ENCODE assay signal across 8 cellular contexts in the genomic region with DNA sequence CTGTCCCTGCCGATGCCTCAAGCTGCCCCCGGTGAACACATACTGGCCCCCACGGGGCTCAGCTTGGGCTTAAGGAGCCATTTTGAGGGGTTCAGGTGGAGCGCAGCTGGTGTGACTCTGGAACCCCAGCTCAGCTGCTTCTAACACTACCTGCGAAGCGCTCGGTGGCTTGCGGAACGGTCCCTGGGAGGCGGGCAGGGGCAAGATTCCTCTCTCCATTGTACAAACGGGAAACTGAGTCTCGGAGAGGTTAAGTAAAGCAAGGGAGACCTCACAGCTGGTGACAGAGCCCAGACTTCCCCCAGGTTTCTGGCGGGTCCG. TPM values are rescaled to one million over a fixed set of nuclear protein-coding genes. Genes with fewer than 3 reads are reported as not detected.
DNase-seq lines count a peak whose midpoint lies in the region; ATAC-seq and TF ChIP-seq lines count a peak whose summit lies in the region.

No MANE protein-coding gene starts in this region.

- no peaks in the 10 kb centered on the region for H3K9me3 ChIP-seq in HUES48 (ENCODE audit: control insufficient read depth, insufficient read depth, low read length)

- no peaks in the 10 kb centered on the region for H3K27me3 Mint-ChIP-seq in central memory CD8-positive, alpha-beta T cell
- H3K27me3 Mint-ChIP-seq in naive thymus-derived CD8-positive, alpha-beta T cell, result no peaks in the 10 kb centered on the region

- no peak overlapping the region for H3K27ac ChIP-seq in HUES48 (ENCODE audit: low read depth, low read length)

- no peak for TF ChIP-seq CTCF in AG09309 (IDR thresholded peaks at IDR 0.05; ENCODE audit: control insufficient read depth, insufficient read depth, low read depth, low read length, missing control alignments)

- no peaks in the 10 kb centered on the region; the same call in 1 of the 2 replicates for H3K4me1 ChIP-seq in HUES48 (ENCODE audit: control insufficient read depth, insufficient read depth, low read length)

- H3K9ac ChIP-seq in HUES48 (ENCODE audit: low read depth, low read length), result no peak overlapping the region

- H3K27ac Mint-ChIP-seq in central memory CD8-positive, alpha-beta T cell (ENCODE audit: low read depth), result no peak overlapping the region
- H3K27ac Mint-ChIP-seq in naive thymus-derived CD8-positive, alpha-beta T cell, result peak overlapping the region in 6 of 10 donors; percentile 33 to 76 (median 68)

- H3K27me3 ChIP-seq in HUES48 (ENCODE audit: control insufficient read depth, insufficient read depth, low read length), result no peaks in the 10 kb centered on the region

- H3K4me1 Mint-ChIP-seq in central memory CD8-positive, alpha-beta T cell, result peaks cover 19% of the 10 kb centered on the region
- H3K4me1 Mint-ChIP-seq in naive thymus-derived CD8-positive, alpha-beta T cell, result peaks cover 10 to 16% (median 15%) of the 10 kb centered on the region in 4 donors

- peak overlapping the region; percentile 38 for H3K4me3 ChIP-seq in AG09309 (ENCODE audit: control insufficient read depth, low read depth, low read length)
- H3K4me3 ChIP-seq in HUES48 (ENCODE audit: low read depth, low read length), result peak overlapping the region; percentile 45; the same call in 1 of the 2 replicates

- ATAC-seq in central memory CD8-positive, alpha-beta T cell (replicated peaks; ENCODE audit: extremely low read depth, poor library complexity, severe bottlenecking), result no peak
- ATAC-seq in naive thymus-derived CD8-positive, alpha-beta T cell, result no peak
- ATAC-seq in GM18519 (IDR thresholded peaks at IDR 0.05; ENCODE audit: low FRiP score, unreplicated experiment), result no peak

- no peaks in the 10 kb centered on the region for H3K36me3 ChIP-seq in HUES48 (ENCODE audit: control insufficient read depth, insufficient read depth, low read length)

- H3K9me3 Mint-ChIP-seq in central memory CD8-positive, alpha-beta T cell, result no peaks in the 10 kb centered on the region
- H3K9me3 Mint-ChIP-seq in naive thymus-derived CD8-positive, alpha-beta T cell, result no peaks in the 10 kb centered on the region

- DNase-seq in AG09309 (ENCODE audit: low read depth), result no peak
- DNase-seq in central memory CD8-positive, alpha-beta T cell (ENCODE audit: low spot score in 2 of 2), result no peak
- peak in 1 of 10 donors; percentile 9 for DNase-seq in naive thymus-derived CD8-positive, alpha-beta T cell
- DNase-seq in NCI-H2227 (lab: John Stamatoyannopoulos, UW; ENCODE audit: unreplicated experiment), result no peak
- no peak for DNase-seq in kidney glomerular epithelial cell (lab: John Stamatoyannopoulos, UW)
- DNase-seq in midbrain (lab: John Stamatoyannopoulos, UW), result no peak

- peaks cover 5% of the 10 kb centered on the region for H3K36me3 Mint-ChIP-seq in central memory CD8-positive, alpha-beta T cell (ENCODE audit: insufficient read depth)
- H3K36me3 Mint-ChIP-seq in naive thymus-derived CD8-positive, alpha-beta T cell, result no peaks in the 10 kb centered on the region

- POLR2A ChIA-PET in naive thymus-derived CD8-positive, alpha-beta T cell (lab: Charles Lee), result interaction anchor here (0.6 to 28.6 kb wide), 25 partner anchors 11 to 491 kb away, joined by 3 to 596 read pairs (median 6); a partner anchor contains a TSS

- peak overlapping the region; percentile 67 for H3K4me3 Mint-ChIP-seq in central memory CD8-positive, alpha-beta T cell
- H3K4me3 Mint-ChIP-seq in naive thymus-derived CD8-positive, alpha-beta T cell, result peak overlapping the region; percentile 54 to 75 (median 62)

RNA-seq across cellular contexts. Expression of a gene that starts 11.8 kb away (rescaled TPM):
- total RNA-seq in naive thymus-derived CD8-positive, alpha-beta T cell, result 10 to 100 TPM; 14.8 to 18.0 TPM
- 10 to 100 TPM in 2 of 3 donors, 1 to 10 TPM in 1; 9.5 to 14.4 (median 13.9) TPM for polyA plus RNA-seq in naive thymus-derived CD8-positive, alpha-beta T cell

RNA-seq across cellular contexts. Expression of a gene that starts 31.5 kb away (rescaled TPM):
- 10 to 100 TPM; 55.6 to 57.7 TPM for total RNA-seq in naive thymus-derived CD8-positive, alpha-beta T cell
- 10 to 100 TPM; 24.4 to 26.9 (median 26.2) TPM for polyA plus RNA-seq in naive thymus-derived CD8-positive, alpha-beta T cell

RNA-seq across cellular contexts. Expression of a gene that starts 31.9 kb away (rescaled TPM):
- total RNA-seq in naive thymus-derived CD8-positive, alpha-beta T cell, result 1 to 10 TPM; 1.5 to 2.4 TPM
- 1 to 10 TPM in 2 of 3 donors, under 1 TPM in 1; 0.35 to 1.9 (median 1.4) TPM for polyA plus RNA-seq in naive thymus-derived CD8-positive, alpha-beta T cell
